1 cellular context compared by ENCODE assay signal in genomic region chr14:73736842-73737241, GRCh38.
TF ChIP-seq lines count a peak whose summit lies in the region.

No MANE protein-coding gene starts in this region.

TF ChIP-seq in K562, 482 proteins besides CTCF, POLR2A, EP300 and RAD21 (continued from another document):
- TF ChIP-seq ZNF318 (IDR thresholded peaks at IDR 0.05; ENCODE audit: borderline replicate concordance in 1 of 2, low read depth in 1 of 2) = no peak
- TF ChIP-seq POLR2G (IDR thresholded peaks at IDR 0.05; ENCODE audit: low read depth, low read length) = 0 out of 2 replicates have a peak, but pooled peaks have one; percentile 33
